In genomic region chr3:141235661-141236171, GRCh38 we compare ENCODE assay signal across 16 cellular contexts. TPM values are rescaled to one million over a fixed set of nuclear protein-coding genes. Genes with fewer than 3 reads are reported as not detected.
A peak's percentile ranks its signal among the peaks of the same experiment; 100 is the strongest.
DNase-seq lines count a peak whose midpoint lies in the region; ATAC-seq and TF ChIP-seq lines count a peak whose summit lies in the region.
"Had no signal": no experiment of that assay in that cellular context is flagged by ENCODE, and none has a peak within 500 bp of the region (broad histone marks: within the 10 kb centered on the region; RNA-seq: fewer than 3 reads in every experiment).

No MANE protein-coding gene starts in this region.

- H3K4me1 Mint-ChIP-seq in endodermal cell: peaks cover 55% of the 10 kb centered on the region

- peaks cover 8% of the 10 kb centered on the region for H3K79me2 ChIP-seq in parathyroid adenoma

- H3K27me3 ChIP-seq in endodermal cell (ENCODE audit: control insufficient read depth, insufficient read depth, low read length, poor library complexity, severe bottlenecking) (no peaks in the 10 kb centered on the region), parathyroid adenoma (ENCODE audit: control insufficient read depth, insufficient read depth, low read length) (no peaks in the 10 kb centered on the region)
- H3K27me3 ChIP-seq: sigmoid colon had no signal

- H3K9me3 ChIP-seq in KOPT-K1 (ENCODE audit: insufficient read depth, low read length, poor library complexity, severe bottlenecking) (no peaks in the 10 kb centered on the region), endodermal cell (ENCODE audit: control insufficient read depth, low read length) (no peaks in the 10 kb centered on the region), parathyroid adenoma (ENCODE audit: control insufficient read depth, low read length) (no peaks in the 10 kb centered on the region)
- H3K9me3 ChIP-seq: sigmoid colon had no signal

- peak overlapping the region; percentile 99 for H3K27ac ChIP-seq in KOPT-K1 (ENCODE audit: low read depth, low read length, poor library complexity, severe bottlenecking)
- H3K27ac ChIP-seq in endodermal cell (ENCODE audit: low read depth, low read length): no peak overlapping the region
- H3K27ac ChIP-seq in parathyroid adenoma: no peak overlapping the region
- H3K27ac ChIP-seq: sigmoid colon had no signal

- DNase-seq in GM12865 (ENCODE audit: low read depth) (no peak), endodermal cell (no peak), activated gamma-delta T cell treated with Interleukin-2 at 50 U/mL for 16 hours (no peak), NCI-H1417 treated with DMSO at 0.1 percent for 48 hours (lab: John Stamatoyannopoulos, UW) (no peak)
- DNase-seq: activated T-cell treated with anti-CD3 and anti-CD28 coated beads, Interleukin-2, amount 50 U/mL, for 1 hour; DMS79; GOT3; NCI-H1105 treated with DMSO at 0.1 percent for 48 hours; NCI-H2227 treated with DMSO at 0.1 percent for 48 hours; sigmoid colon had no signal

- H3K36me3 Mint-ChIP-seq in endodermal cell (ENCODE audit: low read depth): peaks cover 18% of the 10 kb centered on the region
- H3K36me3 Mint-ChIP-seq: IgD-negative memory B cell had no signal

- no peak overlapping the region for H3K27ac Mint-ChIP-seq in endodermal cell
- H3K27ac Mint-ChIP-seq: IgD-negative memory B cell; T-helper 1 cell treated with Interleukin-12 subunit alpha and Interleukin-12 subunit beta and Interleukin-4 antibody, amounts not matched to agents 30 μg/mL and 1 μg/mL, for 36 hours had no signal

- 92 to 93% methylated on average over 6 to 10 of the region's 10 CpGs for whole genome bisulfite sequencing in endodermal cell (ENCODE audit: insufficient coverage in 1 of 2, insufficient read length in 1 of 2), 2 experiments

- H3K9ac ChIP-seq in endodermal cell (ENCODE audit: extremely low read depth, low read length, poor library complexity, severe bottlenecking) (no peak overlapping the region), parathyroid adenoma (no peak overlapping the region)

- no peaks in the 10 kb centered on the region for H3K9me3 Mint-ChIP-seq in endodermal cell
- H3K9me3 Mint-ChIP-seq: IgD-negative memory B cell; T-helper 1 cell treated with Interleukin-12 subunit alpha and Interleukin-12 subunit beta and Interleukin-4 antibody, amounts not matched to agents 30 μg/mL and 1 μg/mL, for 36 hours had no signal

- H3K4me1 ChIP-seq in endodermal cell (ENCODE audit: control insufficient read depth, insufficient read depth, low read length): peaks cover 36% of the 10 kb centered on the region
- H3K4me1 ChIP-seq in parathyroid adenoma: peaks cover 37% of the 10 kb centered on the region

- peaks cover 4% of the 10 kb centered on the region for H3K27me3 Mint-ChIP-seq in endodermal cell (ENCODE audit: insufficient read depth)
- H3K27me3 Mint-ChIP-seq: IgD-negative memory B cell had no signal

- no peak overlapping the region for H3K4me2 ChIP-seq in parathyroid adenoma (ENCODE audit: low read length)

- no peak for ATAC-seq in HG02973 (IDR thresholded peaks at IDR 0.05; ENCODE audit: unreplicated experiment)
- ATAC-seq: Right ventricle myocardium inferior had no signal

- TF ChIP-seq CTCF in GM12865 (IDR thresholded peaks at IDR 0.05; ENCODE audit: insufficient read depth, low read depth, low read length, missing control alignments) (peak; percentile 13), endodermal cell (conservative IDR thresholded peaks at IDR 0.05) (peak; percentile 48), parathyroid adenoma (IDR thresholded peaks at IDR 0.05) (peak; percentile 44)

- H3K36me3 ChIP-seq in KOPT-K1 (ENCODE audit: insufficient read depth, low read length) (peaks cover 45% of the 10 kb centered on the region), endodermal cell (ENCODE audit: control insufficient read depth, insufficient read depth, low read length) (peaks cover 26% of the 10 kb centered on the region), parathyroid adenoma (ENCODE audit: control insufficient read depth, insufficient read depth, low read length) (no peaks in the 10 kb centered on the region)

- no peak overlapping the region for H3K4me3 Mint-ChIP-seq in endodermal cell
- H3K4me3 Mint-ChIP-seq: T-helper 1 cell treated with Interleukin-12 subunit alpha and Interleukin-12 subunit beta and Interleukin-4 antibody, amounts not matched to agents 30 μg/mL and 1 μg/mL, for 36 hours had no signal

- H2AFZ ChIP-seq in parathyroid adenoma: no peak overlapping the region

- H3K4me3 ChIP-seq in GM12865 (ENCODE audit: low read depth, low read length) (no peak overlapping the region), endodermal cell (ENCODE audit: low read length) (no peak overlapping the region), parathyroid adenoma (ENCODE audit: low read depth, low read length) (no peak overlapping the region)
- H3K4me3 ChIP-seq: sigmoid colon had no signal

RNA-seq across cellular contexts. Expression of gene PXYLP1, which starts 4.1 kb away (rescaled TPM):
- 10 to 100 TPM; 37.7 to 53.6 TPM for total RNA-seq in endodermal cell
- polyA plus RNA-seq in endodermal cell (2013, experiment 1 of 2): 28.7 TPM
- 23.8 TPM for polyA plus RNA-seq in endodermal cell (2013, experiment 2 of 2)
